ENCODE assay signal across 2 cellular contexts in the genomic region with DNA sequence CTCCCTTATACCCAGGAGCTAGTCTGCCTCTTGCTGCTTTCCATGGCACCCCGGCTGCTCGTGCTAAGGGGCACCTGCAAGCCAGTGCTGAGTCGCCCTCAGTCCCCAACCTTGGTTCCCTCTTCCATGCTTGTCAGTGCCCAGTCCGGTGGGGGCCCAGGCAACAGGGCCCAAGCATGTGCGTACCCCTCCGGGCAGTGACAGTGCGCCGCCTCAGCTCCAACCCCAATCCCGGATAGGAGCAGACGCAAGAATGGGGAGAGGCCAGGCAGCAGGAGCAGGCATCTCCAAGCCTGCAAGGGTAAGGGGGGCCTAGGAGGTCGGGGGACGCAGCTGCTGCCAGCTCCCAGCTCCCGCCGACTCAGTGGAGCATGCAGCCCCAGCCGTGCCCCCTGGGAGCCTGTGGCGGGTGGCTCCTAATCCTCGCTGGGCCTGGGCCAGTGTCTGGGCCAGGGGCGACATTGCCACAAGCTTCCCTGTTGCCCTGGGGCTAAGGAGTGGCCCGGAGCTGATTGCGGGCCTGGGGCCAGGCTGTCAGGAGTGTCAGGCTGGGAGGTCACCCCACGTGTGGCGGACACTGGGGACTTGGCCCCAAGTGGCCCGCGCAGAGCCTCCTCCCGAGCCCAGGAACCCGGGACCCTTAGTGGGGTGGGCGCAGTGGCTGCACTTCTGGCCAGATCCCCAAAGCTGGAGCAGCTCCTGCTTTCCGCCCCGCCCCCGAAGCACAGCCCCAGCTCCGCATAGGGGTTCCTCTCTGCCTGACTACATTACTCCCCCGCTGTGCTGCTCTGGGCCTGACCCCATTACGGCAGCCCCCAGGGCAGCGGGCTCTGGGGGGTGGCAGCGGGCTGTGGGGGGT.
TF ChIP-seq lines count a peak whose summit lies in the region.

No MANE protein-coding gene starts in this region.

TF ChIP-seq in WTC11, 78 proteins besides CTCF, POLR2A, EP300 and RAD21:
- TF ChIP-seq FOXP1 (CRISPR knock-in tag; IDR thresholded peaks at IDR 0.05; ENCODE audit: borderline replicate concordance) (peak; percentile 29; the same call in 1 of the 2 replicates), NFYB (CRISPR knock-in tag; conservative IDR thresholded peaks at IDR 0.05; ENCODE audit: low read depth) (no peak), HMGA2 (CRISPR knock-in tag; IDR thresholded peaks at IDR 0.05) (no peak), EMX1 (CRISPR knock-in tag; IDR thresholded peaks at IDR 0.05) (no peak), RELA (CRISPR knock-in tag; IDR thresholded peaks at IDR 0.05; ENCODE audit: borderline replicate concordance) (no peak), NR2C2 (CRISPR knock-in tag; IDR thresholded peaks at IDR 0.05) (no peak), RORB (CRISPR knock-in tag; IDR thresholded peaks at IDR 0.05) (no peak), ZNF423 (CRISPR knock-in tag; IDR thresholded peaks at IDR 0.05) (0 out of 2 replicates have a peak, but pooled peaks have one; percentile 32), ETV6 (CRISPR knock-in tag; IDR thresholded peaks at IDR 0.05) (no peak), IRF2 (CRISPR knock-in tag; IDR thresholded peaks at IDR 0.05; ENCODE audit: borderline replicate concordance, low read depth) (no peak), NR1H2 (CRISPR knock-in tag; IDR thresholded peaks at IDR 0.05) (no peak), ZBTB21 (CRISPR knock-in tag; IDR thresholded peaks at IDR 0.05; ENCODE audit: borderline replicate concordance) (0 out of 2 replicates have a peak, but pooled peaks have one; percentile 36), ZNF396 (CRISPR knock-in tag; IDR thresholded peaks at IDR 0.05; ENCODE audit: borderline replicate concordance) (no peak), TCF7 (CRISPR knock-in tag; IDR thresholded peaks at IDR 0.05; ENCODE audit: low read depth) (no peak)
- TF ChIP-seq, protein P1, sequence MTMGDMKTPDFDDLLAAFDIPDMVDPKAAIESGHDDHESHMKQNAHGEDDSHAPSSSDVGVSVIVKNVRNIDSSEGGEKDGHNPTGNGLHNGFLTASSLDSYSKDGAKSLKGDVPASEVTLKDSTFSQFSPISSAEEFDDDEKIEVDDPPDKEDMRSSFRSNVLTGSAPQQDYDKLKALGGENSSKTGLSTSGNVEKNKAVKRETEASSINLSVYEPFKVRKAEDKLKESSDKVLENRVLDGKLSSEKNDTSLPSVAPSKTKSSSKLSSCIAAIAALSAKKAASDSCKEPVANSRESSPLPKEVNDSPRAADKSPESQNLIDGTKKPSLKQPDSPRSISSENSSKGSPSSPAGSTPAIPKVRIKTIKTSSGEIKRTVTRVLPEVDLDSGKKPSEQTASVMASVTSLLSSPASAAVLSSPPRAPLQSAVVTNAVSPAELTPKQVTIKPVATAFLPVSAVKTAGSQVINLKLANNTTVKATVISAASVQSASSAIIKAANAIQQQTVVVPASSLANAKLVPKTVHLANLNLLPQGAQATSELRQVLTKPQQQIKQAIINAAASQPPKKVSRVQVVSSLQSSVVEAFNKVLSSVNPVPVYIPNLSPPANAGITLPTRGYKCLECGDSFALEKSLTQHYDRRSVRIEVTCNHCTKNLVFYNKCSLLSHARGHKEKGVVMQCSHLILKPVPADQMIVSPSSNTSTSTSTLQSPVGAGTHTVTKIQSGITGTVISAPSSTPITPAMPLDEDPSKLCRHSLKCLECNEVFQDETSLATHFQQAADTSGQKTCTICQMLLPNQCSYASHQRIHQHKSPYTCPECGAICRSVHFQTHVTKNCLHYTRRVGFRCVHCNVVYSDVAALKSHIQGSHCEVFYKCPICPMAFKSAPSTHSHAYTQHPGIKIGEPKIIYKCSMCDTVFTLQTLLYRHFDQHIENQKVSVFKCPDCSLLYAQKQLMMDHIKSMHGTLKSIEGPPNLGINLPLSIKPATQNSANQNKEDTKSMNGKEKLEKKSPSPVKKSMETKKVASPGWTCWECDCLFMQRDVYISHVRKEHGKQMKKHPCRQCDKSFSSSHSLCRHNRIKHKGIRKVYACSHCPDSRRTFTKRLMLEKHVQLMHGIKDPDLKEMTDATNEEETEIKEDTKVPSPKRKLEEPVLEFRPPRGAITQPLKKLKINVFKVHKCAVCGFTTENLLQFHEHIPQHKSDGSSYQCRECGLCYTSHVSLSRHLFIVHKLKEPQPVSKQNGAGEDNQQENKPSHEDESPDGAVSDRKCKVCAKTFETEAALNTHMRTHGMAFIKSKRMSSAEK (CRISPR knock-in tag; IDR thresholded peaks at IDR 0.05; ENCODE audit: borderline replicate concordance): no peak
- TF ChIP-seq, protein P2, sequence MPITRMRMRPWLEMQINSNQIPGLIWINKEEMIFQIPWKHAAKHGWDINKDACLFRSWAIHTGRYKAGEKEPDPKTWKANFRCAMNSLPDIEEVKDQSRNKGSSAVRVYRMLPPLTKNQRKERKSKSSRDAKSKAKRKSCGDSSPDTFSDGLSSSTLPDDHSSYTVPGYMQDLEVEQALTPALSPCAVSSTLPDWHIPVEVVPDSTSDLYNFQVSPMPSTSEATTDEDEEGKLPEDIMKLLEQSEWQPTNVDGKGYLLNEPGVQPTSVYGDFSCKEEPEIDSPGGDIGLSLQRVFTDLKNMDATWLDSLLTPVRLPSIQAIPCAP (CRISPR knock-in tag; IDR thresholded peaks at IDR 0.05): no peak

TF ChIP-seq in HepG2, 621 proteins besides CTCF, POLR2A, EP300 and RAD21:
- TF ChIP-seq RARG (CRISPR knock-in tag; IDR thresholded peaks at IDR 0.05; ENCODE audit: low read depth): no peak
- peak; percentile 69 for TF ChIP-seq AGO2 (optimal IDR thresholded peaks at IDR 0.05; ENCODE audit: low read depth, low read length)
- peak; percentile 70; the same call in 1 of the 2 replicates for TF ChIP-seq RBFOX2 (IDR thresholded peaks at IDR 0.05; ENCODE audit: low read depth, low read length)
- TF ChIP-seq, protein P3, sequence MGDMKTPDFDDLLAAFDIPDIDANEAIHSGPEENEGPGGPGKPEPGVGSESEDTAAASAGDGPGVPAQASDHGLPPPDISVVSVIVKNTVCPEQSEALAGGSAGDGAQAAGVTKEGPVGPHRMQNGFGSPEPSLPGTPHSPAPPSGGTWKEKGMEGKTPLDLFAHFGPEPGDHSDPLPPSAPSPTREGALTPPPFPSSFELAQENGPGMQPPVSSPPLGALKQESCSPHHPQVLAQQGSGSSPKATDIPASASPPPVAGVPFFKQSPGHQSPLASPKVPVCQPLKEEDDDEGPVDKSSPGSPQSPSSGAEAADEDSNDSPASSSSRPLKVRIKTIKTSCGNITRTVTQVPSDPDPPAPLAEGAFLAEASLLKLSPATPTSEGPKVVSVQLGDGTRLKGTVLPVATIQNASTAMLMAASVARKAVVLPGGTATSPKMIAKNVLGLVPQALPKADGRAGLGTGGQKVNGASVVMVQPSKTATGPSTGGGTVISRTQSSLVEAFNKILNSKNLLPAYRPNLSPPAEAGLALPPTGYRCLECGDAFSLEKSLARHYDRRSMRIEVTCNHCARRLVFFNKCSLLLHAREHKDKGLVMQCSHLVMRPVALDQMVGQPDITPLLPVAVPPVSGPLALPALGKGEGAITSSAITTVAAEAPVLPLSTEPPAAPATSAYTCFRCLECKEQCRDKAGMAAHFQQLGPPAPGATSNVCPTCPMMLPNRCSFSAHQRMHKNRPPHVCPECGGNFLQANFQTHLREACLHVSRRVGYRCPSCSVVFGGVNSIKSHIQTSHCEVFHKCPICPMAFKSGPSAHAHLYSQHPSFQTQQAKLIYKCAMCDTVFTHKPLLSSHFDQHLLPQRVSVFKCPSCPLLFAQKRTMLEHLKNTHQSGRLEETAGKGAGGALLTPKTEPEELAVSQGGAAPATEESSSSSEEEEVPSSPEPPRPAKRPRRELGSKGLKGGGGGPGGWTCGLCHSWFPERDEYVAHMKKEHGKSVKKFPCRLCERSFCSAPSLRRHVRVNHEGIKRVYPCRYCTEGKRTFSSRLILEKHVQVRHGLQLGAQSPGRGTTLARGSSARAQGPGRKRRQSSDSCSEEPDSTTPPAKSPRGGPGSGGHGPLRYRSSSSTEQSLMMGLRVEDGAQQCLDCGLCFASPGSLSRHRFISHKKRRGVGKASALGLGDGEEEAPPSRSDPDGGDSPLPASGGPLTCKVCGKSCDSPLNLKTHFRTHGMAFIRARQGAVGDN (CRISPR knock-in tag; IDR thresholded peaks at IDR 0.05): peak; percentile 8; the same call in 1 of the 2 replicates
- no peak for TF ChIP-seq PCBP2 (optimal IDR thresholded peaks at IDR 0.05; ENCODE audit: low read depth, low read length, poor library complexity, severe bottlenecking)
- no peak for TF ChIP-seq SETDB1 (CRISPR knock-in tag; IDR thresholded peaks at IDR 0.05; ENCODE audit: borderline replicate concordance)
